In genomic region chr13:95251641-95252040, GRCh38 we compare ENCODE assay signal across 17 cellular contexts. TPM values are rescaled to one million over a fixed set of nuclear protein-coding genes. Genes with fewer than 3 reads are reported as not detected.
A peak's percentile ranks its signal among the peaks of the same experiment; 100 is the strongest.
DNase-seq lines count a peak whose midpoint lies in the region; ATAC-seq lines count a peak whose summit lies in the region.
"Had no signal": no experiment of that assay in that cellular context is flagged by ENCODE, and none has a peak within 500 bp of the region (broad histone marks: within the 10 kb centered on the region; RNA-seq: fewer than 3 reads in every experiment).

No MANE protein-coding gene starts in this region.

- H3K4me3 Mint-ChIP-seq in activated naive CD8-positive, alpha-beta T cell treated with anti-CD3 and anti-CD28 coated beads for 36 hours: no peak overlapping the region
- H3K4me3 Mint-ChIP-seq: activated CD8-positive, alpha-beta T cell treated with anti-CD3 and anti-CD28 coated beads for 36 hours; CD4-positive, alpha-beta T cell; neural progenitor cell had no signal

- H3K9me3 Mint-ChIP-seq in activated naive CD8-positive, alpha-beta T cell treated with anti-CD3 and anti-CD28 coated beads for 36 hours: no peaks in the 10 kb centered on the region
- H3K9me3 Mint-ChIP-seq: activated CD8-positive, alpha-beta T cell treated with anti-CD3 and anti-CD28 coated beads for 36 hours; CD4-positive, alpha-beta T cell; neural progenitor cell had no signal

- peaks cover 4% of the 10 kb centered on the region for H3K36me3 Mint-ChIP-seq in activated naive CD8-positive, alpha-beta T cell treated with anti-CD3 and anti-CD28 coated beads for 36 hours

- H3K27me3 Mint-ChIP-seq in activated naive CD8-positive, alpha-beta T cell treated with anti-CD3 and anti-CD28 coated beads for 36 hours: no peaks in the 10 kb centered on the region
- H3K27me3 Mint-ChIP-seq: activated CD8-positive, alpha-beta T cell treated with anti-CD3 and anti-CD28 coated beads for 36 hours; CD4-positive, alpha-beta T cell had no signal

- peaks cover 16% of the 10 kb centered on the region for H3K4me1 Mint-ChIP-seq in activated naive CD8-positive, alpha-beta T cell treated with anti-CD3 and anti-CD28 coated beads for 36 hours
- H3K4me1 Mint-ChIP-seq: neural progenitor cell had no signal

- DNase-seq in A172 (ENCODE audit: low spot score): peak; percentile 28
- no peak for DNase-seq in activated naive CD8-positive, alpha-beta T cell treated with anti-CD3 and anti-CD28 coated beads for 36 hours
- no peak for DNase-seq in GOT3 (lab: John Stamatoyannopoulos, UW)
- DNase-seq in stimulated activated naive CD8-positive, alpha-beta T cell treated with anti-CD3 and anti-CD28 coated beads, Interleukin-15, Interleukin-2, amounts not matched to agents 100 U/mL and 50 U/mL, for 24 hours: no peak
- DNase-seq in NCI-H128 (lab: John Stamatoyannopoulos, UW; ENCODE audit: unreplicated experiment): no peak
- DNase-seq: 8988T; activated CD8-positive, alpha-beta T cell treated with anti-CD3 and anti-CD28 coated beads for 36 hours; activated gamma-delta T cell; CD4-positive, alpha-beta T cell; gastrocnemius medialis; NCI-H1048; sigmoid colon; stimulated activated naive CD4-positive, alpha-beta T cell treated with Interleukin-2 at 50 U/mL for 16 hours had no signal

- H3K27ac Mint-ChIP-seq in activated naive CD8-positive, alpha-beta T cell treated with anti-CD3 and anti-CD28 coated beads for 36 hours: peak overlapping the region; percentile 27
- H3K27ac Mint-ChIP-seq: activated CD8-positive, alpha-beta T cell treated with anti-CD3 and anti-CD28 coated beads for 36 hours; CD4-positive, alpha-beta T cell; neural progenitor cell had no signal

- peak; percentile 14 for ATAC-seq in GM19468 (IDR thresholded peaks at IDR 0.05; ENCODE audit: extremely low read depth, unreplicated experiment)
- ATAC-seq in HG02973 (IDR thresholded peaks at IDR 0.05; ENCODE audit: unreplicated experiment): peak; percentile 36
- ATAC-seq in stimulated activated naive CD8-positive, alpha-beta T cell treated with anti-CD3 and anti-CD28 coated beads, Interleukin-15, Interleukin-2, amounts not matched to agents 100 U/mL and 50 U/mL, for 24 hours: no peak
- no peak for ATAC-seq in GM21825 (IDR thresholded peaks at IDR 0.05; ENCODE audit: unreplicated experiment)
- ATAC-seq: activated CD8-positive, alpha-beta T cell treated with anti-CD3 and anti-CD28 coated beads for 36 hours; gastrocnemius medialis had no signal

RNA-seq across cellular contexts. Expression of gene ABCC4, which starts 49.6 kb away (rescaled TPM):
- 45.7 and 51.6 TPM in 2 replicates for total RNA-seq in A172 (2014; rRNA removed; shearing (Covaris generic))
- total RNA-seq in activated naive CD8-positive, alpha-beta T cell treated with anti-CD3 and anti-CD28 coated beads for 36 hours: 10 to 100 TPM; 11.4 to 11.6 TPM

Comparison
In these comparisons a context has a peak if more than half of its experiments do, and no peak if none do; other contexts are left out.
1. ATAC-seq: peak in GM19468 (single experiment) and HG02973 (single experiment); none in stimulated activated naive CD8-positive, alpha-beta T cell treated with anti-CD3 and anti-CD28 coated beads, Interleukin-15, Interleukin-2, amounts not matched to agents 100 U/mL and 50 U/mL, for 24 hours (single experiment) and GM21825 (single experiment).